1 cellular context compared by ENCODE assay signal in genomic region chr5:136132557-136133415, GRCh38.
TF ChIP-seq lines count a peak whose summit lies in the region.

Gene SMAD5 (plus strand): TSS chr5:136132845. CDS start chr5:136153761, 20,916 bp downstream.

TF ChIP-seq in WTC11, 78 proteins besides CTCF, POLR2A, EP300 and RAD21 (continued from another document and continues in another):
- TF ChIP-seq ERG (CRISPR knock-in tag; IDR thresholded peaks at IDR 0.05) (no peak), FOXP1 (CRISPR knock-in tag; IDR thresholded peaks at IDR 0.05; ENCODE audit: borderline replicate concordance) (peak; percentile 91), TEAD4 (CRISPR knock-in tag; IDR thresholded peaks at IDR 0.05) (no peak), ZNF219 (CRISPR knock-in tag; IDR thresholded peaks at IDR 0.05; ENCODE audit: borderline replicate concordance) (no peak), NFE2L1 (CRISPR knock-in tag; IDR thresholded peaks at IDR 0.05) (peak; percentile 68; the same call in 1 of the 2 replicates), ZNF317 (CRISPR knock-in tag; IDR thresholded peaks at IDR 0.05; ENCODE audit: borderline replicate concordance, low read depth) (no peak), NFYB (CRISPR knock-in tag; conservative IDR thresholded peaks at IDR 0.05; ENCODE audit: low read depth) (no peak; the same call in 1 of the 2 replicates), GTF2I (CRISPR knock-in tag; conservative IDR thresholded peaks at IDR 0.05) (no peak), ZNF281 (CRISPR knock-in tag; IDR thresholded peaks at IDR 0.05) (no peak), E2F5 (CRISPR knock-in tag; IDR thresholded peaks at IDR 0.05) (peak; percentile 86; the same call in 1 of the 2 replicates), IRF2 (CRISPR knock-in tag; IDR thresholded peaks at IDR 0.05; ENCODE audit: borderline replicate concordance, low read depth) (no peak), JAZF1 (CRISPR knock-in tag; IDR thresholded peaks at IDR 0.05) (no peak), OVOL2 (CRISPR knock-in tag; IDR thresholded peaks at IDR 0.05; ENCODE audit: borderline replicate concordance) (no peak), ZNF396 (CRISPR knock-in tag; IDR thresholded peaks at IDR 0.05; ENCODE audit: borderline replicate concordance) (0 out of 2 replicates have a peak, but pooled peaks have one; percentile 12), SOX15 (CRISPR knock-in tag; IDR thresholded peaks at IDR 0.05) (no peak), TCF7 (CRISPR knock-in tag; IDR thresholded peaks at IDR 0.05; ENCODE audit: low read depth) (no peak), FOXP4 (CRISPR knock-in tag; IDR thresholded peaks at IDR 0.05) (peak; percentile 66), KAT7 (CRISPR knock-in tag; IDR thresholded peaks at IDR 0.05; ENCODE audit: borderline replicate concordance) (0 out of 2 replicates have a peak, but pooled peaks have one; percentile 83), ZNF416 (CRISPR knock-in tag; IDR thresholded peaks at IDR 0.05) (no peak), ZNF138 (CRISPR knock-in tag; conservative IDR thresholded peaks at IDR 0.05) (no peak), RORB (CRISPR knock-in tag; IDR thresholded peaks at IDR 0.05) (no peak), ATF6 (CRISPR knock-in tag; IDR thresholded peaks at IDR 0.05) (no peak), RELA (CRISPR knock-in tag; IDR thresholded peaks at IDR 0.05; ENCODE audit: borderline replicate concordance) (0 out of 2 replicates have a peak, but pooled peaks have one; percentile 58), ZNF232 (CRISPR knock-in tag; IDR thresholded peaks at IDR 0.05) (no peak), TP53 (CRISPR knock-in tag; IDR thresholded peaks at IDR 0.05) (peak; percentile 70; the same call in 1 of the 2 replicates), NR1H2 (CRISPR knock-in tag; IDR thresholded peaks at IDR 0.05) (no peak), FOXK1 (CRISPR knock-in tag; IDR thresholded peaks at IDR 0.05) (peak; percentile 81), ZNF671 (CRISPR knock-in tag; IDR thresholded peaks at IDR 0.05) (no peak), TEAD1 (CRISPR knock-in tag; IDR thresholded peaks at IDR 0.05) (peak; percentile 94), MXD4 (CRISPR knock-in tag; IDR thresholded peaks at IDR 0.05; ENCODE audit: borderline replicate concordance) (no peak), AR (CRISPR knock-in tag; IDR thresholded peaks at IDR 0.05) (no peak), MYBL2 (CRISPR knock-in tag; IDR thresholded peaks at IDR 0.05) (peak; percentile 85; the same call in 1 of the 2 replicates), E2F4 (CRISPR knock-in tag; IDR thresholded peaks at IDR 0.05; ENCODE audit: borderline replicate concordance, low read depth) (no peak)
- TF ChIP-seq, protein P1, sequence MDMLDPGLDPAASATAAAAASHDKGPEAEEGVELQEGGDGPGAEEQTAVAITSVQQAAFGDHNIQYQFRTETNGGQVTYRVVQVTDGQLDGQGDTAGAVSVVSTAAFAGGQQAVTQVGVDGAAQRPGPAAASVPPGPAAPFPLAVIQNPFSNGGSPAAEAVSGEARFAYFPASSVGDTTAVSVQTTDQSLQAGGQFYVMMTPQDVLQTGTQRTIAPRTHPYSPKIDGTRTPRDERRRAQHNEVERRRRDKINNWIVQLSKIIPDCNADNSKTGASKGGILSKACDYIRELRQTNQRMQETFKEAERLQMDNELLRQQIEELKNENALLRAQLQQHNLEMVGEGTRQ (CRISPR knock-in tag; IDR thresholded peaks at IDR 0.05): 0 out of 2 replicates have a peak, but pooled peaks have one; percentile 45
- TF ChIP-seq, protein P2, sequence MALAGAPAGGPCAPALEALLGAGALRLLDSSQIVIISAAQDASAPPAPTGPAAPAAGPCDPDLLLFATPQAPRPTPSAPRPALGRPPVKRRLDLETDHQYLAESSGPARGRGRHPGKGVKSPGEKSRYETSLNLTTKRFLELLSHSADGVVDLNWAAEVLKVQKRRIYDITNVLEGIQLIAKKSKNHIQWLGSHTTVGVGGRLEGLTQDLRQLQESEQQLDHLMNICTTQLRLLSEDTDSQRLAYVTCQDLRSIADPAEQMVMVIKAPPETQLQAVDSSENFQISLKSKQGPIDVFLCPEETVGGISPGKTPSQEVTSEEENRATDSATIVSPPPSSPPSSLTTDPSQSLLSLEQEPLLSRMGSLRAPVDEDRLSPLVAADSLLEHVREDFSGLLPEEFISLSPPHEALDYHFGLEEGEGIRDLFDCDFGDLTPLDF (CRISPR knock-in tag; IDR thresholded peaks at IDR 0.05): no peak
- TF ChIP-seq, protein P3, sequence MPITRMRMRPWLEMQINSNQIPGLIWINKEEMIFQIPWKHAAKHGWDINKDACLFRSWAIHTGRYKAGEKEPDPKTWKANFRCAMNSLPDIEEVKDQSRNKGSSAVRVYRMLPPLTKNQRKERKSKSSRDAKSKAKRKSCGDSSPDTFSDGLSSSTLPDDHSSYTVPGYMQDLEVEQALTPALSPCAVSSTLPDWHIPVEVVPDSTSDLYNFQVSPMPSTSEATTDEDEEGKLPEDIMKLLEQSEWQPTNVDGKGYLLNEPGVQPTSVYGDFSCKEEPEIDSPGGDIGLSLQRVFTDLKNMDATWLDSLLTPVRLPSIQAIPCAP (CRISPR knock-in tag; IDR thresholded peaks at IDR 0.05): 0 out of 2 replicates have a peak, but pooled peaks have one; percentile 43
- TF ChIP-seq, protein P4, sequence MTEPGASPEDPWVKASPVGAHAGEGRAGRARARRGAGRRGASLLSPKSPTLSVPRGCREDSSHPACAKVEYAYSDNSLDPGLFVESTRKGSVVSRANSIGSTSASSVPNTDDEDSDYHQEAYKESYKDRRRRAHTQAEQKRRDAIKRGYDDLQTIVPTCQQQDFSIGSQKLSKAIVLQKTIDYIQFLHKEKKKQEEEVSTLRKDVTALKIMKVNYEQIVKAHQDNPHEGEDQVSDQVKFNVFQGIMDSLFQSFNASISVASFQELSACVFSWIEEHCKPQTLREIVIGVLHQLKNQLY (CRISPR knock-in tag; IDR thresholded peaks at IDR 0.05): 0 out of 2 replicates have a peak, but pooled peaks have one; percentile 35
- TF ChIP-seq, protein P5, sequence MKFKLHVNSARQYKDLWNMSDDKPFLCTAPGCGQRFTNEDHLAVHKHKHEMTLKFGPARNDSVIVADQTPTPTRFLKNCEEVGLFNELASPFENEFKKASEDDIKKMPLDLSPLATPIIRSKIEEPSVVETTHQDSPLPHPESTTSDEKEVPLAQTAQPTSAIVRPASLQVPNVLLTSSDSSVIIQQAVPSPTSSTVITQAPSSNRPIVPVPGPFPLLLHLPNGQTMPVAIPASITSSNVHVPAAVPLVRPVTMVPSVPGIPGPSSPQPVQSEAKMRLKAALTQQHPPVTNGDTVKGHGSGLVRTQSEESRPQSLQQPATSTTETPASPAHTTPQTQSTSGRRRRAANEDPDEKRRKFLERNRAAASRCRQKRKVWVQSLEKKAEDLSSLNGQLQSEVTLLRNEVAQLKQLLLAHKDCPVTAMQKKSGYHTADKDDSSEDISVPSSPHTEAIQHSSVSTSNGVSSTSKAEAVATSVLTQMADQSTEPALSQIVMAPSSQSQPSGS (CRISPR knock-in tag; IDR thresholded peaks at IDR 0.05; ENCODE audit: borderline replicate concordance, low read depth): no peak
- TF ChIP-seq, protein P6, sequence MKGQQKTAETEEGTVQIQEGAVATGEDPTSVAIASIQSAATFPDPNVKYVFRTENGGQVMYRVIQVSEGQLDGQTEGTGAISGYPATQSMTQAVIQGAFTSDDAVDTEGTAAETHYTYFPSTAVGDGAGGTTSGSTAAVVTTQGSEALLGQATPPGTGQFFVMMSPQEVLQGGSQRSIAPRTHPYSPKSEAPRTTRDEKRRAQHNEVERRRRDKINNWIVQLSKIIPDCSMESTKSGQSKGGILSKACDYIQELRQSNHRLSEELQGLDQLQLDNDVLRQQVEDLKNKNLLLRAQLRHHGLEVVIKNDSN (CRISPR knock-in tag; IDR thresholded peaks at IDR 0.05): peak; percentile 57; the same call in 1 of the 2 replicates
